8 cellular contexts compared by ENCODE assay signal in the genomic region with DNA sequence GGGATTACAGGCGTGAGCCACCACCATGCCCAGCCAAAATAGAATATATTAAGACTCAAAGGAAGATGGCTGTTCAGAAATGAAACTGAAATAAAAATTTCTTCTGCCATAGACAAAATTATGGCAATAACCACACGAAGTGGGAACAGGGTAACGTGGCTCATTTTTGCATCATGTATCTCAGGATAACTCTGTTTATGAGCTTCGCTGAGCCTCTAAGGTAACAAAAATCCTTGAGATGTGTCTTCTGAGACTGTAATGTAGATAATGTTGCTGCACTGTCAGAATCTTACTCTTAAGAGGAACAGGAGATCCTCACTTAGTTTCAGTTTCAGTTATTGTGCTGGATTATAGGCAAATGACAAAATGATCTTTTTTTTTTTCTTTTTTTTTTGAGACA.
A peak's percentile ranks its signal among the peaks of the same experiment; 100 is the strongest.
DNase-seq lines count a peak whose midpoint lies in the region; ATAC-seq and TF ChIP-seq lines count a peak whose summit lies in the region.

No MANE protein-coding gene starts in this region.

- H3K4me3 ChIP-seq in GM12875 (ENCODE audit: low read depth, low read length) = peak overlapping the region; percentile 21

- H3K4me1 Mint-ChIP-seq in dendritic cell treated with granulocyte-macrophage colony-stimulating factor and Interleukin-4, amounts not matched to agents 40 ng/mL and 50 ng/mL, for 4 days (ENCODE audit: low read depth) = peaks cover 14% of the 10 kb centered on the region

- no peaks in the 10 kb centered on the region for H3K9me3 Mint-ChIP-seq in dendritic cell treated with granulocyte-macrophage colony-stimulating factor and Interleukin-4, amounts not matched to agents 40 ng/mL and 50 ng/mL, for 4 days

- no peaks in the 10 kb centered on the region for H3K27me3 Mint-ChIP-seq in dendritic cell treated with granulocyte-macrophage colony-stimulating factor and Interleukin-4, amounts not matched to agents 40 ng/mL and 50 ng/mL, for 4 days

- ATAC-seq in GM21360 (IDR thresholded peaks at IDR 0.05; ENCODE audit: unreplicated experiment) (peak; percentile 88), HG03457 (IDR thresholded peaks at IDR 0.05; ENCODE audit: unreplicated experiment) (peak; percentile 70)

- H3K27ac Mint-ChIP-seq in dendritic cell treated with granulocyte-macrophage colony-stimulating factor and Interleukin-4, amounts not matched to agents 40 ng/mL and 50 ng/mL, for 4 days = peak overlapping the region; percentile 59

- no peak for TF ChIP-seq CTCF in GM12875 (IDR thresholded peaks at IDR 0.05; ENCODE audit: borderline replicate concordance, insufficient read depth, low read depth, low read length)

- H3K4me3 Mint-ChIP-seq in dendritic cell treated with granulocyte-macrophage colony-stimulating factor and Interleukin-4, amounts not matched to agents 40 ng/mL and 50 ng/mL, for 4 days = peak overlapping the region; percentile 56

- DNase-seq in NCI-H2081 treated with DMSO at 0.1 percent for 48 hours (lab: John Stamatoyannopoulos, UW) (no peak), SKM-1 (lab: John Stamatoyannopoulos, UW; ENCODE audit: unreplicated experiment) (no peak), NCI-H526 treated with DMSO at 0.1 percent for 48 hours (lab: John Stamatoyannopoulos, UW) (no peak)
- no peak for DNase-seq in stimulated activated CD4-positive, alpha-beta T cell treated with anti-CD3 and anti-CD28 coated beads, Interleukin-1b, Interleukin-23, amount 100 ng/mL, for 48 hours

- no peaks in the 10 kb centered on the region for H3K36me3 Mint-ChIP-seq in dendritic cell treated with granulocyte-macrophage colony-stimulating factor and Interleukin-4, amounts not matched to agents 40 ng/mL and 50 ng/mL, for 4 days (ENCODE audit: low read depth)

- intact Hi-C loops in dendritic cell treated with granulocyte-macrophage colony-stimulating factor and Interleukin-4, amounts not matched to agents 40 ng/mL and 50 ng/mL, for 4 days (cut with micrococcal nuclease) = no loop called here
